ENCODE assay signal across 23 cellular contexts in the genomic region with DNA sequence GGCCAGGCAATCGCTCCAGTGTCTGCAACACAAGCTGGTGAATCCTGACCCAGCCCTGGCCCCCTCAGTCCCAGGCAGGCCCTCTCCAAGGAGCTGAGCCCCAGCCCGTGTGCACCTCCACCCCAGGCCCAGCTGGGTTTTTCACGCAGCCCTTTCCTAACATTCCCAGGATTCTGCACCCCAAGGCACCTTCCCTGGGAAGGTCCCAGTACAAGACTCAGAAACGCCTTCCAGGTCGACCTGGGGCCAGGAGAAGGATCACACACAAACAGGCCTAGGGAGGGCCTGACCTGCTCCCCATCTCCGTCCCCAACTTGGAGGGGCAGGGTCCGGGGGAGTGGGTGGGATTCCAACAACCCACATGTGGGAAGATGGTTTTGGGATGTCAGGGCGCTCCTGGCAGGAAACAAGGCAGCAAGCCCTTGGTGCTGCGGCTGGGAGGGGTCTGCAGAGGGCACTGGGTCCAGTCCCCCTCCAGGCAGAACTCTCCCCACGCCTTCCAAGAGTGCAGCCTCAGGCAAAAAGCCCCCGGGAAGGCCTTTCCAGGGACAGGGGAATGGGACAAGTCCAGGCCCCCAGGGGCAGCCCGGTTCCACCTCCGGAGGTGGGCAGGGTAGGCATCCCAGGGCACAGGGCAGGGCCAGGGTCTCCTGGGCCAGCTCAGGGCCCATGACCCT. TPM values are rescaled to one million over a fixed set of nuclear protein-coding genes. Genes with fewer than 3 reads are reported as not detected.
DNase-seq lines count a peak whose midpoint lies in the region; ATAC-seq and TF ChIP-seq lines count a peak whose summit lies in the region.
"Had no signal": no experiment of that assay in that cellular context is flagged by ENCODE, and none has a peak within 500 bp of the region (broad histone marks: within the 10 kb centered on the region; RNA-seq: fewer than 3 reads in every experiment).

No MANE protein-coding gene starts in this region.

- no peak overlapping the region for H3K4me2 ChIP-seq in neuronal stem cell (ENCODE audit: insufficient read depth, low read length, poor library complexity, severe bottlenecking)
- H3K4me2 ChIP-seq: KMS-11 had no signal

- no peak overlapping the region for H3K27ac Mint-ChIP-seq in activated CD8-positive, alpha-beta T cell treated with anti-CD3 and anti-CD28 coated beads for 36 hours
- H3K27ac Mint-ChIP-seq in activated CD8-positive, alpha-beta T cell treated with anti-CD3 and anti-CD28 coated beads, Interleukin-2, amount 10 ng/mL, durations not matched to agents 7 days and 5 days, result no peak overlapping the region
- H3K27ac Mint-ChIP-seq: CD14-positive monocyte, IgD-negative memory B cell had no signal

- POLR2A ChIA-PET in activated CD8-positive, alpha-beta T cell treated with anti-CD3 and anti-CD28 coated beads for 36 hours (lab: Charles Lee), result no interaction called here
- POLR2A ChIA-PET in activated CD8-positive, alpha-beta T cell treated with anti-CD3 and anti-CD28 coated beads, Interleukin-2, amount 10 ng/mL, durations not matched to agents 7 days and 5 days (lab: Charles Lee), result no interaction called here

- H2BK120ac ChIP-seq in neuronal stem cell (ENCODE audit: low read depth, low read length), result peak overlapping the region; percentile 44

- H4K8ac ChIP-seq in neuronal stem cell (ENCODE audit: low read depth, low read length), result peak overlapping the region; percentile 30

- H3K4me3 ChIP-seq in right cardiac atrium (ENCODE audit: low read length), result no peak overlapping the region
- H3K4me3 ChIP-seq in left ventricle myocardium inferior, result no peak overlapping the region
- H3K4me3 ChIP-seq in neuronal stem cell (ENCODE audit: low read length in 2 of 2), result no peak overlapping the region

- peak overlapping the region; percentile 79 for H3K14ac ChIP-seq in neuronal stem cell (ENCODE audit: low read length)

- intact Hi-C loops in activated CD8-positive, alpha-beta T cell treated with anti-CD3 and anti-CD28 coated beads for 36 hours (cut with micrococcal nuclease), result no loop called here
- intact Hi-C loops in right cardiac atrium (cut with DNase I), result no loop called here
- intact Hi-C loops in left ventricle myocardium inferior (cut with micrococcal nuclease), result no loop called here

- no peaks in the 10 kb centered on the region for H3K79me1 ChIP-seq in neuronal stem cell (ENCODE audit: low read depth, low read length)

- WGBS in right cardiac atrium, result 77% methylated on average over 13 of the region's 13 CpGs
- no CpG with 5 or more reads among the region's 13 CpGs for WGBS in neuronal stem cell (ENCODE audit: extremely low coverage in 2 of 2, insufficient read length in 2 of 2, insufficient replicate concordance in 1 of 2), 2 donors

- H3K4me1 Mint-ChIP-seq in activated CD8-positive, alpha-beta T cell treated with anti-CD3 and anti-CD28 coated beads for 36 hours (ENCODE audit: low read depth), result no peaks in the 10 kb centered on the region
- no peaks in the 10 kb centered on the region for H3K4me1 Mint-ChIP-seq in activated CD8-positive, alpha-beta T cell treated with anti-CD3 and anti-CD28 coated beads, Interleukin-2, amount 10 ng/mL, durations not matched to agents 7 days and 5 days (ENCODE audit: low read depth)
- H3K4me1 Mint-ChIP-seq: IgD-negative memory B cell had no signal

- peak overlapping the region; percentile 8 for H2BK12ac ChIP-seq in neuronal stem cell (ENCODE audit: low read length)

- DNase-seq in activated CD8-positive, alpha-beta T cell treated with anti-CD3 and anti-CD28 coated beads for 36 hours, result peak; percentile 2
- DNase-seq in activated CD8-positive, alpha-beta T cell treated with anti-CD3 and anti-CD28 coated beads, Interleukin-2, amount 10 ng/mL, durations not matched to agents 7 days and 5 days, result no peak
- peak in 2 of 3 donors; percentile 26 to 27 for DNase-seq in right cardiac atrium
- DNase-seq in left ventricle myocardium inferior, result no peak
- no peak for DNase-seq in neuronal stem cell (ENCODE audit: low spot score)
- DNase-seq in SIG-M5 (lab: John Stamatoyannopoulos, UW), result no peak
- DNase-seq: 8988T, ACHN, BE2C, Calu3, GF-D8, MM.1S, NCI-H1048, NCI-H1417, NCI-H1694, NCI-H2029 treated with DMSO at 0.1 percent for 48 hours, NCI-H526 treated with DMSO at 0.1 percent for 48 hours had no signal

- no peaks in the 10 kb centered on the region for H3K36me3 Mint-ChIP-seq in activated CD8-positive, alpha-beta T cell treated with anti-CD3 and anti-CD28 coated beads for 36 hours (ENCODE audit: low read depth)
- H3K36me3 Mint-ChIP-seq in activated CD8-positive, alpha-beta T cell treated with anti-CD3 and anti-CD28 coated beads, Interleukin-2, amount 10 ng/mL, durations not matched to agents 7 days and 5 days (ENCODE audit: low read depth), result peaks cover 2% of the 10 kb centered on the region
- H3K36me3 Mint-ChIP-seq: CD14-positive monocyte, IgD-negative memory B cell had no signal

- H3K27me3 ChIP-seq in right cardiac atrium (ENCODE audit: control insufficient read depth, insufficient read depth), result no peaks in the 10 kb centered on the region
- peaks cover 71% of the 10 kb centered on the region for H3K27me3 ChIP-seq in left ventricle myocardium inferior (ENCODE audit: low read depth)
- peaks cover 0 to 38% (median 0%) of the 10 kb centered on the region in 3 experiments for H3K27me3 ChIP-seq in neuronal stem cell (ENCODE audit: control insufficient read depth in 3 of 3, insufficient read depth in 3 of 3, low read depth in 1 of 3, low read length in 3 of 3)
- H3K27me3 ChIP-seq: BE2C had no signal

- peak overlapping the region; percentile 50 for H3K9ac ChIP-seq in neuronal stem cell (ENCODE audit: low read depth, low read length, poor library complexity)
- H3K9ac ChIP-seq: KMS-11 had no signal

- H2AK5ac ChIP-seq in neuronal stem cell (ENCODE audit: low read depth, low read length), result peak overlapping the region; percentile 91

- ATAC-seq in activated CD8-positive, alpha-beta T cell treated with anti-CD3 and anti-CD28 coated beads for 36 hours, result no peak
- no peak for ATAC-seq in activated CD8-positive, alpha-beta T cell treated with anti-CD3 and anti-CD28 coated beads, Interleukin-2, amount 10 ng/mL, durations not matched to agents 7 days and 5 days
- ATAC-seq in right cardiac atrium (no peak), GM18907 (IDR thresholded peaks at IDR 0.05; ENCODE audit: unreplicated experiment) (no peak), GM18868 (IDR thresholded peaks at IDR 0.05; ENCODE audit: unreplicated experiment) (no peak)
- ATAC-seq: HCT116 had no signal

- H3K9me3 ChIP-seq in right cardiac atrium (ENCODE audit: control insufficient read depth, low read length) (no peaks in the 10 kb centered on the region), left ventricle myocardium inferior (replicated peaks) (no peaks in the 10 kb centered on the region), neuronal stem cell (replicated peaks in 1 of 2; ENCODE audit: control insufficient read depth in 2 of 2, insufficient read depth in 1 of 2, low read depth in 1 of 2, low read length in 2 of 2) (peaks cover 0 to 5% of the 10 kb centered on the region in 2 donors)
- H3K9me3 ChIP-seq: BE2C had no signal

- H2BK15ac ChIP-seq in neuronal stem cell (ENCODE audit: low read length), result peak overlapping the region; percentile 87

- TF ChIP-seq CTCF in activated CD8-positive, alpha-beta T cell treated with anti-CD3 and anti-CD28 coated beads for 36 hours (IDR thresholded peaks at IDR 0.05), result no peak
- TF ChIP-seq CTCF in left ventricle myocardium inferior (IDR thresholded peaks at IDR 0.05; ENCODE audit: borderline replicate concordance), result no peak

- H4K91ac ChIP-seq in neuronal stem cell (ENCODE audit: low read depth, low read length, poor library complexity), result no peak overlapping the region

- H3K27me3 Mint-ChIP-seq in activated CD8-positive, alpha-beta T cell treated with anti-CD3 and anti-CD28 coated beads for 36 hours, result peaks cover 15% of the 10 kb centered on the region
- peaks cover 5% of the 10 kb centered on the region for H3K27me3 Mint-ChIP-seq in activated CD8-positive, alpha-beta T cell treated with anti-CD3 and anti-CD28 coated beads, Interleukin-2, amount 10 ng/mL, durations not matched to agents 7 days and 5 days (ENCODE audit: low read depth)

- no peak overlapping the region for H3K4ac ChIP-seq in neuronal stem cell (ENCODE audit: low read length)

- H2BK5ac ChIP-seq in neuronal stem cell (ENCODE audit: low read length), result peak overlapping the region; percentile 60

- H3K36me3 ChIP-seq in left ventricle myocardium inferior (no peaks in the 10 kb centered on the region), neuronal stem cell (replicated peaks in 1 of 2; ENCODE audit: control insufficient read depth in 2 of 2, insufficient read depth in 2 of 2, low read length in 2 of 2) (no peaks in the 10 kb centered on the region)
- H3K36me3 ChIP-seq: BE2C had no signal

- H3K4me3 Mint-ChIP-seq in activated CD8-positive, alpha-beta T cell treated with anti-CD3 and anti-CD28 coated beads for 36 hours, result no peak overlapping the region
- no peak overlapping the region for H3K4me3 Mint-ChIP-seq in activated CD8-positive, alpha-beta T cell treated with anti-CD3 and anti-CD28 coated beads, Interleukin-2, amount 10 ng/mL, durations not matched to agents 7 days and 5 days
- H3K4me3 Mint-ChIP-seq: CD14-positive monocyte, IgD-negative memory B cell had no signal

- H3K27ac ChIP-seq in right cardiac atrium (ENCODE audit: low read length), result no peak overlapping the region
- H3K27ac ChIP-seq in left ventricle myocardium inferior (replicated peaks), result no peak overlapping the region
- no peak overlapping the region for H3K27ac ChIP-seq in neuronal stem cell (replicated peaks; ENCODE audit: low read length)
- H3K27ac ChIP-seq: KMS-11 had no signal

- H3K4me1 ChIP-seq in right cardiac atrium (ENCODE audit: control insufficient read depth, insufficient read depth, low read length), result no peaks in the 10 kb centered on the region
- H3K4me1 ChIP-seq in left ventricle myocardium inferior, result peaks cover 7% of the 10 kb centered on the region
- peaks cover 0 to 24% of the 10 kb centered on the region in 2 donors for H3K4me1 ChIP-seq in neuronal stem cell (ENCODE audit: control insufficient read depth in 2 of 2, insufficient read depth in 1 of 2, low read depth in 1 of 2, low read length in 2 of 2)
- H3K4me1 ChIP-seq: BE2C had no signal

- peak overlapping the region; percentile 69 for H3K18ac ChIP-seq in neuronal stem cell (ENCODE audit: low read length)

- peak overlapping the region; percentile 8 for H3K23ac ChIP-seq in neuronal stem cell (ENCODE audit: low read depth, low read length, poor library complexity)

- H2AFZ ChIP-seq in neuronal stem cell (ENCODE audit: low read length), result no peak overlapping the region

- H3K9me3 Mint-ChIP-seq in activated CD8-positive, alpha-beta T cell treated with anti-CD3 and anti-CD28 coated beads for 36 hours, result no peaks in the 10 kb centered on the region
- H3K9me3 Mint-ChIP-seq in activated CD8-positive, alpha-beta T cell treated with anti-CD3 and anti-CD28 coated beads, Interleukin-2, amount 10 ng/mL, durations not matched to agents 7 days and 5 days (ENCODE audit: insufficient read depth), result no peaks in the 10 kb centered on the region
- H3K9me3 Mint-ChIP-seq: IgD-negative memory B cell had no signal

- CTCF ChIA-PET in activated CD8-positive, alpha-beta T cell treated with anti-CD3 and anti-CD28 coated beads for 36 hours (lab: Charles Lee), result no interaction called here
- CTCF ChIA-PET in activated CD8-positive, alpha-beta T cell treated with anti-CD3 and anti-CD28 coated beads, Interleukin-2, amount 10 ng/mL, durations not matched to agents 7 days and 5 days (lab: Charles Lee), result no interaction called here

RNA-seq across cellular contexts. Expression of a gene that starts 58.3 kb away (rescaled TPM):
- total RNA-seq in activated CD8-positive, alpha-beta T cell treated with anti-CD3 and anti-CD28 coated beads for 36 hours, result 100 to 1,000 TPM; 290 to 299 TPM
- 100 to 1,000 TPM; 343 to 360 TPM for total RNA-seq in activated CD8-positive, alpha-beta T cell treated with anti-CD3 and anti-CD28 coated beads, Interleukin-2, amount 10 ng/mL, durations not matched to agents 7 days and 5 days
- total RNA-seq in right cardiac atrium (10 to 100 TPM; 15.4 to 25.6 (median 19.0) TPM), left ventricle myocardium inferior (31.0 TPM)
- polyA plus RNA-seq in right cardiac atrium, result 12.6 TPM
- 5.4 TPM for polyA plus RNA-seq in neuronal stem cell (2013, experiment 1 of 2)
- polyA plus RNA-seq in neuronal stem cell (2013, experiment 2 of 2), result 6.0 TPM

Comparison
In these comparisons a context has a peak if more than half of its experiments do, and no peak if none do; other contexts are left out.
1. DNase-seq: peak in activated CD8-positive, alpha-beta T cell treated with anti-CD3 and anti-CD28 coated beads for 36 hours (single experiment) and right cardiac atrium (2 of 3); none in activated CD8-positive, alpha-beta T cell treated with anti-CD3 and anti-CD28 coated beads, Interleukin-2, amount 10 ng/mL, durations not matched to agents 7 days and 5 days (single experiment), left ventricle myocardium inferior (single experiment), neuronal stem cell (single experiment) and SIG-M5 (single experiment).